Comparison of ENCODE assay signal across 27 cellular contexts in the genomic region with DNA sequence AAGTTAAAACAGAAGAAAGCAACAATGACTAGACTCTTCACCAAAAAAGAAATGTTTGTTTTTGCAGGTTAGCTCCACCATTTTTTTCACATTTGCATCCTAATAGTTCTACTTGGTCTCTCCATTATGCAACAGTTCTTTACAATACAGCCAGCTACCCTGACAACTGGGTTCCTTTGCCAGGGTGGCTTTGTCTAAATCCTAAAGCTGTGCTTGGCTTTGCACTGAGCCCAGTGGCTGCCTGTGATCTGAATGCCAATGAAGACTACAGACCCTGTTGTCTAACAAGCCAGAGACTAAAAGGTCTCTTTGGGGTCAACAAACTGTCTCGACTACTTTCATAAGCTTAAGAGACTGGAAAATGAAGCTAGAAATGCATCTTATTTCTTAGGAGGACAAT.
DNase-seq lines count a peak whose midpoint lies in the region; ATAC-seq, FAIRE-seq and TF ChIP-seq lines count a peak whose summit lies in the region.
"Had no signal": no experiment of that assay in that cellular context is flagged by ENCODE, and none has a peak within 500 bp of the region (broad histone marks: within the 10 kb centered on the region; RNA-seq: fewer than 3 reads in every experiment).

No MANE protein-coding gene starts in this region.

- H3K4me3 ChIP-seq in H1 (ENCODE audit: extremely low read depth in 1 of 4, insufficient read depth in 2 of 4, low read depth in 3 of 4, low read length in 4 of 4) = peak overlapping the region in 1 of 4 experiments; percentile 14; a peak in 1 of 8 replicates
- H3K4me3 ChIP-seq in SK-N-SH (ENCODE audit: low read depth in 2 of 2, low read length in 1 of 2) = no peak overlapping the region
- H3K4me3 ChIP-seq: PC-9, thyroid gland had no signal

- H3K23me2 ChIP-seq in H1 (ENCODE audit: low read depth, low read length) = no peaks in the 10 kb centered on the region

- no peaks in the 10 kb centered on the region for H3F3A ChIP-seq in SK-N-SH (replicated peaks; ENCODE audit: insufficient read depth)

- H4K91ac ChIP-seq in H1 (replicated peaks; ENCODE audit: insufficient read length, low read length) = no peak overlapping the region

- H3K79me2 ChIP-seq in H1 (ENCODE audit: control insufficient read depth in 1 of 2, insufficient read depth in 2 of 2, low read length in 2 of 2) = no peaks in the 10 kb centered on the region
- peaks cover 60% of the 10 kb centered on the region for H3K79me2 ChIP-seq in SK-N-SH (ENCODE audit: insufficient read depth)

- no peak for TF ChIP-seq CTCF in H1 (IDR thresholded peaks at IDR 0.05; ENCODE audit: control extremely low read depth in 1 of 3, insufficient read depth in 1 of 3, low read depth in 1 of 3, low read length in 3 of 3)
- TF ChIP-seq CTCF in SK-N-SH (IDR thresholded peaks at IDR 0.05) = no peak

- H3K36me3 ChIP-seq in H1 (ENCODE audit: control insufficient read depth in 2 of 4, insufficient read depth in 4 of 4, low read length in 3 of 4) = peaks cover 0 to 3% (median 0%) of the 10 kb centered on the region in 4 experiments; a peak in 1 of 8 replicates
- H3K36me3 ChIP-seq in SK-N-SH (replicated peaks in 1 of 2; ENCODE audit: control insufficient read depth in 1 of 2, insufficient read depth in 2 of 2, low read length in 1 of 2) = peaks cover 6 to 19% of the 10 kb centered on the region in 2 experiments
- H3K36me3 ChIP-seq: thyroid gland had no signal

- H2BK20ac ChIP-seq in H1 (ENCODE audit: low read length) = no peak overlapping the region

- H4K20me1 ChIP-seq in H1 (replicated peaks in 1 of 2; ENCODE audit: control insufficient read depth in 1 of 2, insufficient read depth in 2 of 2, low read length in 2 of 2) (no peaks in the 10 kb centered on the region), SK-N-SH (ENCODE audit: insufficient read depth) (no peaks in the 10 kb centered on the region)

- H2BK5ac ChIP-seq in H1 (ENCODE audit: low read depth, low read length) = 0 out of 2 replicates have a peak overlapping the region, but pooled peaks have one; percentile 55

- H3K18ac ChIP-seq in H1 (ENCODE audit: extremely low read depth, low read length) = no peak overlapping the region

- H3K4me2 ChIP-seq in H1 (ENCODE audit: insufficient read depth in 1 of 2, low read depth in 2 of 2, low read length in 2 of 2) = peak overlapping the region; percentile 9 to 48; a peak in 3 of 4 replicates
- no peak overlapping the region for H3K4me2 ChIP-seq in SK-N-SH
- H3K4me2 ChIP-seq: PC-9 had no signal

- FAIRE-seq in H1 (lab: Jason Lieb, UNC) = peak; percentile 69
- FAIRE-seq: GM12891, H54 had no signal

- CTCF ChIA-PET in H1 (lab: Charles Lee; ENCODE audit: partially characterized antibody) (interaction anchor here (0.7 to 1.2 kb wide), 3 partner anchors 10 to 262 kb away, joined by 3 to 4 read pairs (median 3); no protein-coding TSS in a partner anchor), SK-N-SH (lab: Yijun Ruan, JAX) (interaction anchor here (1.0 kb wide), 1 partner anchor 535 kb away, joined by 3 read pairs; no protein-coding TSS in a partner anchor)

- TF ChIP-seq EP300 in H1 (IDR thresholded peaks at IDR 0.05; ENCODE audit: borderline replicate concordance in 1 of 2, low read depth in 2 of 2, low read length in 2 of 2) = no peak
- TF ChIP-seq EP300 in SK-N-SH (IDR thresholded peaks at IDR 0.05; ENCODE audit: borderline replicate concordance in 1 of 2, low read depth in 1 of 2, low read length in 1 of 2) = no peak

- no peaks in the 10 kb centered on the region for H3K27me3 ChIP-seq in H1 (replicated peaks in 1 of 4; ENCODE audit: control insufficient read depth in 3 of 4, extremely low read depth in 1 of 4, insufficient read depth in 3 of 4, low read length in 3 of 4)
- no peaks in the 10 kb centered on the region for H3K27me3 ChIP-seq in SK-N-SH (ENCODE audit: insufficient read depth)
- H3K27me3 ChIP-seq: thyroid gland had no signal

- H3K4me1 ChIP-seq in H1 (replicated peaks in 1 of 4; ENCODE audit: control insufficient read depth in 3 of 4, insufficient read depth in 4 of 4, low read length in 3 of 4) (peaks cover 3 to 22% (median 15%) of the 10 kb centered on the region in 4 experiments; a peak in 6 of 7 replicates), SK-N-SH (ENCODE audit: control insufficient read depth in 1 of 2, insufficient read depth in 2 of 2, low read depth in 1 of 2, low read length in 1 of 2) (no peaks in the 10 kb centered on the region; a peak in 2 of 4 replicates)

- no peak for TF ChIP-seq RAD21 in H1 (IDR thresholded peaks at IDR 0.05 in 1 of 2, conservative IDR thresholded peaks at IDR 0.05 in 1 of 2; ENCODE audit: low read depth in 2 of 2, low read length in 2 of 2)
- TF ChIP-seq RAD21 in SK-N-SH (IDR thresholded peaks at IDR 0.05; ENCODE audit: low read length) = no peak

- WGBS in H1 (ENCODE audit: extremely low coverage in 1 of 2, insufficient coverage in 1 of 2, insufficient read length in 1 of 2, insufficient replicate concordance in 2 of 2, low coverage in 1 of 2, low lambda C conversion rate in 2 of 2, missing lambda C conversion rate in 1 of 2), 2 experiments = 44% methylated on average over 1 of the region's 1 CpG; no CpG with 5 or more reads in 1 of the 2 experiments
- WGBS in SK-N-SH (ENCODE audit: low lambda C conversion rate) = 95% methylated on average over 1 of the region's 1 CpG

- H4K5ac ChIP-seq in H1 (ENCODE audit: insufficient read length, low read depth, low read length) = no peak overlapping the region

- TF ChIP-seq POLR2A in H1 (IDR thresholded peaks at IDR 0.05; ENCODE audit: control extremely low read depth in 1 of 2, low read depth in 2 of 2, low read length in 2 of 2) = no peak

- H2AFZ ChIP-seq in H1 (ENCODE audit: low read length) (no peak overlapping the region), SK-N-SH (ENCODE audit: low read depth) (no peak overlapping the region)
- H2AFZ ChIP-seq: PC-9 had no signal

- no peak overlapping the region for H2AK5ac ChIP-seq in H1 (ENCODE audit: low read depth, low read length)

- no peak overlapping the region for H2BK12ac ChIP-seq in H1 (ENCODE audit: low read depth, low read length)

- H3K4ac ChIP-seq in H1 (replicated peaks; ENCODE audit: insufficient read length, low read depth, low read length) = no peak overlapping the region

- H3K27ac ChIP-seq in H1 (ENCODE audit: low read depth, low read length) = no peak overlapping the region
- H3K27ac ChIP-seq in substantia nigra (ENCODE audit: low read depth, low read length, poor library complexity, severe bottlenecking) = peak overlapping the region; percentile 19
- H3K27ac ChIP-seq in SK-N-SH (ENCODE audit: low read depth in 2 of 2, low read length in 1 of 2) = no peak overlapping the region
- H3K27ac ChIP-seq: epithelial cell of prostate, PC-9, thyroid gland had no signal

- no peak overlapping the region for H3K56ac ChIP-seq in H1 (replicated peaks; ENCODE audit: insufficient read length, low read depth, low read length)

- H4K8ac ChIP-seq in H1 (ENCODE audit: extremely low read depth, insufficient read depth, low read length) = no peak overlapping the region

- H3K9me3 ChIP-seq in H1 (ENCODE audit: insufficient read depth in 2 of 2, low read depth in 1 of 2, low read length in 1 of 2) = no peaks in the 10 kb centered on the region
- no peaks in the 10 kb centered on the region; the same call in 1 of the 2 replicates for H3K9me3 ChIP-seq in SK-N-SH
- H3K9me3 ChIP-seq: thyroid gland had no signal

- no peak overlapping the region for H2BK15ac ChIP-seq in H1 (ENCODE audit: low read length)

- H3K9ac ChIP-seq in H1 (replicated peaks in 1 of 4; ENCODE audit: extremely low read depth in 1 of 4, low read depth in 3 of 4, low read length in 3 of 4) (no peak overlapping the region), SK-N-SH (no peak overlapping the region)

- H2BK120ac ChIP-seq in H1 (replicated peaks; ENCODE audit: low read depth, low read length) = no peak overlapping the region

- H3K79me1 ChIP-seq in H1 (ENCODE audit: low read depth, low read length) = no peaks in the 10 kb centered on the region

- peak; percentile 12 for DNase-seq in NCI-H748 (lab: John Stamatoyannopoulos, UW; ENCODE audit: unreplicated experiment)
- DNase-seq in NCI-H748 treated with DMSO at 0.1 percent for 48 hours (lab: John Stamatoyannopoulos, UW) = no peak
- DNase-seq in H1 (ENCODE audit: low read depth in 1 of 2, low spot score in 2 of 2) = no peak
- DNase-seq in medulla oblongata (ENCODE audit: extremely low spot score) = peak; percentile 91
- DNase-seq in substantia nigra (lab: John Stamatoyannopoulos, UW) = peak in 36 of 49 donors; percentile 11 to 81 (median 44)
- DNase-seq in SK-N-SH = no peak
- DNase-seq in NCI-H524 (lab: John Stamatoyannopoulos, UW) = no peak
- DNase-seq: 8988T; activated CD4-positive, alpha-beta T cell treated with anti-CD3 and anti-CD28 coated beads for 1 hour; activated CD8-positive, alpha-beta T cell treated with anti-CD3 and anti-CD28 coated beads for 36 hours; activated effector memory CD4-positive, alpha-beta T cell treated with anti-CD3 and anti-CD28 coated beads, Interleukin-2, amount 50 U/mL, for 16 hours; activated naive CD8-positive, alpha-beta T cell treated with anti-CD3 and anti-CD28 coated beads, Interleukin-2, amount 10 ng/mL, durations not matched to agents 7 days and 5 days; CD4-positive, CD25-positive, alpha-beta regulatory T cell; DMS 273 treated with DMSO at 0.1 percent for 48 hours; EL; KBM-7; left cardiac atrium; mammary epithelial cell; NCI-H1436 treated with DMSO at 0.1 percent for 48 hours; PC-9; T-helper 2 cell; thyroid gland had no signal

- no peak for ATAC-seq in HG03469 (IDR thresholded peaks at IDR 0.05; ENCODE audit: unreplicated experiment)
- ATAC-seq: activated CD8-positive, alpha-beta T cell treated with anti-CD3 and anti-CD28 coated beads for 36 hours; left cardiac atrium; Right ventricle myocardium inferior had no signal

- 0 out of 2 replicates have a peak, but pooled peaks cover 4% of the 10 kb centered on the region for H3K9me2 ChIP-seq in SK-N-SH

- H3K14ac ChIP-seq in H1 (ENCODE audit: insufficient read length) = no peak overlapping the region

- H3K23ac ChIP-seq in H1 (ENCODE audit: insufficient read length) = no peak overlapping the region

- POLR2A ChIA-PET in H1 (lab: Charles Lee; ENCODE audit: partially characterized antibody) (interaction anchor here (1.0 kb wide), 1 partner anchor 280 kb away, joined by 3 read pairs; no protein-coding TSS in a partner anchor), SK-N-SH (lab: Yijun Ruan, JAX) (no interaction called here)

TF ChIP-seq in H1, 55 proteins besides CTCF, POLR2A, EP300 and RAD21 (continues in another document):
- no peak for TF ChIP-seq JUN (IDR thresholded peaks at IDR 0.05; ENCODE audit: low read depth, low read length)
- peak; percentile 77 for TF ChIP-seq CEBPB (IDR thresholded peaks at IDR 0.05; ENCODE audit: low read depth, low read length)
- no peak for TF ChIP-seq RBBP5 (IDR thresholded peaks at IDR 0.05; ENCODE audit: borderline replicate concordance, low read depth, low read length)

TF ChIP-seq in SK-N-SH, 30 proteins besides CTCF, POLR2A, EP300 and RAD21 (continues in another document):
- no peak for TF ChIP-seq TEAD4 (IDR thresholded peaks at IDR 0.05; ENCODE audit: borderline replicate concordance, insufficient read depth)
- TF ChIP-seq JUND (IDR thresholded peaks at IDR 0.05) = no peak
- TF ChIP-seq GATA2 (CRISPR knock-in tag; IDR thresholded peaks at IDR 0.05) = no peak
- TF ChIP-seq FOSL2 (IDR thresholded peaks at IDR 0.05; ENCODE audit: borderline replicate concordance, low read depth) = no peak

Comparison
In these comparisons a context has a peak if more than half of its experiments do, and no peak if none do; other contexts are left out.
1. DNase-seq: peak in NCI-H748 (single experiment), medulla oblongata (single experiment) and substantia nigra (36 of 49); none in NCI-H748 treated with DMSO at 0.1 percent for 48 hours (single experiment), H1 (0 of 2), SK-N-SH (single experiment) and NCI-H524 (0 of 2).